8 cellular contexts compared by ENCODE assay signal in the genomic region with DNA sequence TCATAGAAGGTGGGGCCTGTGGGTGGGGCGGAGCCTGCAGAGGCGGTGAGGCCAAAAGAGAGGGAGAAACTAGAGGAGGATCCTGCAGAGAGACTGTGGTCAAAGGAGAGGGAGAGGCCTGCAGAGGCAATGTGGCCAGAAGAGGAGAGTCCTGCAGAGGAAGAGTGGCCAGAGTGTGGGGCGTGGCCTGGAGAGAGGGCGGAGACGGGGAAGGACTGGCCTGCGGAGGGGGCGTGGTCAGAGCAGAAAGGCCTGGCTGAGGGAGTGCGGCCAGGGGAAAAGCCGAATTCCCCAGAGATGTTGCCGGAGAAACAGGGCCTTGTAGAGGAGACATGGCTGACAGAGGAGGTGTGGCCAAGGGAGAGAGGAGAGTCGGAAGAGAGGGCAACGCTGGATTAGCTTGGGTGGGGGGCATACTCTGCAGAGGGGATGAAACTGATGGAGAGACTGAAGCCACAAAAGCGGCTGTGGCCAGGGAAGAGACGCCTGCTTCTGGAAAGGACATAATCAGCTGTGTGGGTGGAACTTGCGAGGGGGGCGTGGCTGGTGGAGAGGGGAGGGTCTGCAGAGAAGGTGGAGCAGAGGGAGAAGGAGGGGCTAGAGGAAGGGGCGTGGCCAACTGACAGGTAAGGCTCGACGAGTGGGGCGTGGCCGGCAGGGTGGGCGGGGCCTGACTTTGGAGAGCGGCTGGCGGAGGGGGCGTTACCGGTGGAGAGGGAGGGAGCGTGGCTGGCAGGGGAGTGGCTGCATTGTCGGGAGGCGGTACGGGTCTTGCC. TPM values are rescaled to one million over a fixed set of nuclear protein-coding genes. Genes with fewer than 3 reads are reported as not detected.
A peak's percentile ranks its signal among the peaks of the same experiment; 100 is the strongest.
DNase-seq lines count a peak whose midpoint lies in the region; TF ChIP-seq lines count a peak whose summit lies in the region.

No MANE protein-coding gene starts in this region.

- DNase-seq in Ammon's horn (ENCODE audit: low spot score) = peak; percentile 80
- peak; percentile 96 for DNase-seq in HK-2 (ENCODE audit: unreplicated experiment)
- peak; percentile 85 for DNase-seq in activated T-cell treated with anti-CD3 and anti-CD28 coated beads, Interleukin-2, amount 50 U/mL, for 1 hour
- peak; percentile 92 to 94 for DNase-seq in erythroblast (lab: John Stamatoyannopoulos, UW)
- DNase-seq in myocyte (ENCODE audit: low read depth) = peak; percentile 85
- peak; percentile 38 to 53 for DNase-seq in stimulated activated CD8-positive, alpha-beta memory T cell treated with anti-CD3 and anti-CD28 coated beads, Interleukin-7, amount 100 ng/mL, for 1 hour (ENCODE audit: low read depth in 2 of 2)
- no peak for DNase-seq in putamen (ENCODE audit: low spot score)

- TF ChIP-seq POLR2A in erythroblast (IDR thresholded peaks at IDR 0.05; ENCODE audit: low read length) = no peak

TF ChIP-seq in PFSK-1, 5 proteins besides CTCF, POLR2A, EP300 and RAD21:
- TF ChIP-seq POLR2AphosphoS5 (IDR thresholded peaks at IDR 0.05; ENCODE audit: low read depth, low read length) = no peak; the same call in 1 of the 2 replicates
- peak; percentile 37 for TF ChIP-seq FOXP2 (optimal IDR thresholded peaks at IDR 0.05; ENCODE audit: borderline replicate concordance, extremely low read depth, extremely low read length, insufficient read depth)
- no peak for TF ChIP-seq TAF1 (IDR thresholded peaks at IDR 0.05; ENCODE audit: borderline replicate concordance, insufficient read depth, low read length)
- peak; percentile 44; the same call in 1 of the 2 replicates for TF ChIP-seq SIN3A (IDR thresholded peaks at IDR 0.05; ENCODE audit: borderline replicate concordance, insufficient read depth, low read length)
- TF ChIP-seq, protein P1, sequence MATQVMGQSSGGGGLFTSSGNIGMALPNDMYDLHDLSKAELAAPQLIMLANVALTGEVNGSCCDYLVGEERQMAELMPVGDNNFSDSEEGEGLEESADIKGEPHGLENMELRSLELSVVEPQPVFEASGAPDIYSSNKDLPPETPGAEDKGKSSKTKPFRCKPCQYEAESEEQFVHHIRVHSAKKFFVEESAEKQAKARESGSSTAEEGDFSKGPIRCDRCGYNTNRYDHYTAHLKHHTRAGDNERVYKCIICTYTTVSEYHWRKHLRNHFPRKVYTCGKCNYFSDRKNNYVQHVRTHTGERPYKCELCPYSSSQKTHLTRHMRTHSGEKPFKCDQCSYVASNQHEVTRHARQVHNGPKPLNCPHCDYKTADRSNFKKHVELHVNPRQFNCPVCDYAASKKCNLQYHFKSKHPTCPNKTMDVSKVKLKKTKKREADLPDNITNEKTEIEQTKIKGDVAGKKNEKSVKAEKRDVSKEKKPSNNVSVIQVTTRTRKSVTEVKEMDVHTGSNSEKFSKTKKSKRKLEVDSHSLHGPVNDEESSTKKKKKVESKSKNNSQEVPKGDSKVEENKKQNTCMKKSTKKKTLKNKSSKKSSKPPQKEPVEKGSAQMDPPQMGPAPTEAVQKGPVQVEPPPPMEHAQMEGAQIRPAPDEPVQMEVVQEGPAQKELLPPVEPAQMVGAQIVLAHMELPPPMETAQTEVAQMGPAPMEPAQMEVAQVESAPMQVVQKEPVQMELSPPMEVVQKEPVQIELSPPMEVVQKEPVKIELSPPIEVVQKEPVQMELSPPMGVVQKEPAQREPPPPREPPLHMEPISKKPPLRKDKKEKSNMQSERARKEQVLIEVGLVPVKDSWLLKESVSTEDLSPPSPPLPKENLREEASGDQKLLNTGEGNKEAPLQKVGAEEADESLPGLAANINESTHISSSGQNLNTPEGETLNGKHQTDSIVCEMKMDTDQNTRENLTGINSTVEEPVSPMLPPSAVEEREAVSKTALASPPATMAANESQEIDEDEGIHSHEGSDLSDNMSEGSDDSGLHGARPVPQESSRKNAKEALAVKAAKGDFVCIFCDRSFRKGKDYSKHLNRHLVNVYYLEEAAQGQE (IDR thresholded peaks at IDR 0.05; ENCODE audit: insufficient read depth in 1 of 2, low read depth in 2 of 2, low read length in 2 of 2) = no peak
TF ChIP-seq in PFSK-1: peak in this region for 2.

RNA-seq across cellular contexts. Expression of a gene that starts 2.5 kb away (rescaled TPM):
- 1.4 TPM for polyA plus RNA-seq in PFSK-1 (2012; ENCODE audit: insufficient read length, low read depth)
- not detected in 2 replicates for total RNA-seq in myocyte
- polyA plus RNA-seq in myocyte (2012) = 0.05 TPM

RNA-seq across cellular contexts. Expression of a gene that starts 16.6 kb away (rescaled TPM):
- 3.8 TPM for polyA plus RNA-seq in PFSK-1 (2012; ENCODE audit: insufficient read length, low read depth)
- total RNA-seq in myocyte = 0.53 and 1.0 TPM in 2 replicates
- polyA plus RNA-seq in myocyte (2012) = 0.93 TPM

RNA-seq across cellular contexts. Expression of a gene that starts 32.0 kb away (rescaled TPM):
- polyA plus RNA-seq in PFSK-1 (2012; ENCODE audit: insufficient read length, low read depth) = 98.9 TPM
- 13.1 and 16.0 TPM in 2 replicates for total RNA-seq in myocyte
- polyA plus RNA-seq in myocyte (2012) = 25.3 TPM

RNA-seq across cellular contexts. Expression of a gene that starts 41.7 kb away (rescaled TPM):
- 50.3 TPM for polyA plus RNA-seq in PFSK-1 (2012; ENCODE audit: insufficient read length, low read depth)
- total RNA-seq in myocyte = 25.2 and 25.4 TPM in 2 replicates
- 31.3 TPM for polyA plus RNA-seq in myocyte (2012)

RNA-seq across cellular contexts. Expression of a gene that starts 42.9 kb away (rescaled TPM):
- 3.0 TPM for polyA plus RNA-seq in PFSK-1 (2012; ENCODE audit: insufficient read length, low read depth)
- 0.21 and 4.2 TPM in 2 replicates for total RNA-seq in myocyte
- 0.98 TPM for polyA plus RNA-seq in myocyte (2012)
